Comparison of ENCODE assay signal across 1 cellular context in genomic region chr10:24718031-24718855, GRCh38.
TF ChIP-seq lines count a peak whose summit lies in the region.

No MANE protein-coding gene starts in this region.

TF ChIP-seq in GM23338, 12 proteins besides CTCF, POLR2A, EP300 and RAD21 (continued from another document):
- TF ChIP-seq ZNF462 (CRISPR knock-in tag; IDR thresholded peaks at IDR 0.05) (no peak), ZNF114 (CRISPR knock-in tag; IDR thresholded peaks at IDR 0.05) (no peak), POLR2AphosphoS5 (IDR thresholded peaks at IDR 0.05; ENCODE audit: low read depth) (no peak), ETS1 (IDR thresholded peaks at IDR 0.05) (no peak)
